10 cellular contexts compared by ENCODE assay signal in the genomic region with DNA sequence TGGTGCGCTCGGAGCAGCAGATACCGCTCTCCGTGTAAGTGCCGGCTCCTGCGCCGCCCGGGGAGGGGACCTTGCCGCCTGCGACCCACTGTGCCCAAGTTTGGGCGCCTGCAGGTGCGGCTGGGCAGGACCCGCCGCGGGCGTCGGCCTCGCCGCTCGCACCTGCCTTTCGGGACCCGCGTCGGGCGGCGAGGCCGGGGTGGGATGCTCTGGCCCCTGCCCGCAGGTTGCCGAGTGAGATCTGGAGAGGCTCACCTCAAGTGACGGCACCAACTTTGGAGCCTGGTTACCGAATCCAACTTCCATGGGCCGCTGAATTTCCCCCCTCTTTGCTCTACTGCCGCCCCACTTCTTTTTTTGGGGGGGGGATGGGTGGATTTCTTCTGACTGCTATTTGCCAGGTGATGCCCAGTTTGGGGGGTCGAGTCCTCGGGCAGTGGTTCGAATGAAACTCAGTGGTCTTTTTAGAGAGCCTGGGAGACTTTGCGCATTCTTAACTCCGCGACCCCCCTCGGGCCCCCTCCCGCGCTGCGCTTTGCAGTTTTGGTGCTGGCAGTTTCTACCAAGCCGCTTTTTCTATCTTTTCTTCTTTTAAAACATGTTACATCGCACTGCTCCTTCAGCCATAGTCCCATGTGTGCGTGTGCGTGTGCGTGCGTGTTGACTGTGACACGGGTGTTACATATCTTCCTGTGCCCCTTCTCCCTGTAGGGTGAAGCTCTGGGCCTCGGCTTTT. TPM values are rescaled to one million over a fixed set of nuclear protein-coding genes. Genes with fewer than 3 reads are reported as not detected.
DNase-seq lines count a peak whose midpoint lies in the region; ATAC-seq and TF ChIP-seq lines count a peak whose summit lies in the region.
"Had no signal": no experiment of that assay in that cellular context is flagged by ENCODE, and none has a peak within 500 bp of the region (broad histone marks: within the 10 kb centered on the region; RNA-seq: fewer than 3 reads in every experiment).

No MANE protein-coding gene starts in this region.

- H3K4me3 ChIP-seq in Panc1 (ENCODE audit: low read depth in 2 of 2, low read length in 2 of 2) (no peak overlapping the region), fibroblast of lung (replicated peaks in 1 of 4; ENCODE audit: control extremely low read depth in 1 of 4, insufficient read depth in 1 of 4, low read depth in 3 of 4, low read length in 4 of 4) (peak overlapping the region in 1 of 4 experiments; percentile 54), ovary (peak overlapping the region; percentile 55)

- TF ChIP-seq EP300 in ovary (IDR thresholded peaks at IDR 0.05) = no peak

- H3K4me1 ChIP-seq in Panc1 (ENCODE audit: control insufficient read depth, insufficient read depth, low read length) (0 out of 2 replicates have a peak, but pooled peaks cover 2% of the 10 kb centered on the region), fibroblast of lung (ENCODE audit: control insufficient read depth, extremely low read depth, insufficient read depth, low read length) (no peaks in the 10 kb centered on the region), ovary (ENCODE audit: insufficient read depth) (no peaks in the 10 kb centered on the region)

- H3K4me2 ChIP-seq in fibroblast of lung (ENCODE audit: extremely low read depth, insufficient read depth, low read length) = peak overlapping the region; percentile 51

- H4K20me1 ChIP-seq in fibroblast of lung (ENCODE audit: control insufficient read depth, extremely low read depth, insufficient read depth, low read length) = no peaks in the 10 kb centered on the region

- CTCF ChIA-PET in Panc1 (lab: Charles Lee) (no interaction called here), RWPE1 (lab: Yijun Ruan, JAX) (no interaction called here)

- TF ChIP-seq CTCF in Panc1 (IDR thresholded peaks at IDR 0.05) = no peak
- no peak for TF ChIP-seq CTCF in fibroblast of lung (conservative IDR thresholded peaks at IDR 0.05 in 1 of 2, IDR thresholded peaks at IDR 0.05 in 1 of 2; ENCODE audit: low read depth in 1 of 2, low read length in 2 of 2)
- TF ChIP-seq CTCF in ovary (IDR thresholded peaks at IDR 0.05) = no peak
- no peak for TF ChIP-seq CTCF in RWPE1 (conservative IDR thresholded peaks at IDR 0.05; ENCODE audit: low read depth)

- no peaks in the 10 kb centered on the region for H3K36me3 ChIP-seq in Panc1 (ENCODE audit: control insufficient read depth, insufficient read depth, low read length)
- no peaks in the 10 kb centered on the region for H3K36me3 ChIP-seq in fibroblast of lung (ENCODE audit: control insufficient read depth, insufficient read depth, low read length)
- no peaks in the 10 kb centered on the region for H3K36me3 ChIP-seq in ovary
- H3K36me3 ChIP-seq: brain microvascular endothelial cell had no signal

- no peak overlapping the region for H3K9ac ChIP-seq in fibroblast of lung (ENCODE audit: insufficient read depth, low read length)

- H2AFZ ChIP-seq in fibroblast of lung (ENCODE audit: low read length) = no peak overlapping the region

- no peaks in the 10 kb centered on the region for H3K79me2 ChIP-seq in fibroblast of lung (ENCODE audit: control insufficient read depth, insufficient read depth, low read length)

- WGBS in ovary, 3 donors = 0 to 1% (median 1%) methylated on average over 35 to 51 of the region's 51 CpGs

- no TSS peak for BruUV-seq in Panc1 (replicated peaks; lab: Mats Ljungman, UMichigan)

- TF ChIP-seq POLR2A in ovary (IDR thresholded peaks at IDR 0.05) = no peak

- H3K27ac ChIP-seq in Panc1 (ENCODE audit: low read length) (no peak overlapping the region), fibroblast of lung (ENCODE audit: insufficient read depth, low read length) (no peak overlapping the region), ovary (peak overlapping the region; percentile 82 to 84), RWPE1 (no peak overlapping the region)
- H3K27ac ChIP-seq: brain microvascular endothelial cell had no signal

- POLR2A ChIA-PET in Panc1 (lab: Charles Lee) (no interaction called here), RWPE1 (lab: Yijun Ruan, JAX; ENCODE audit: low non-redundant PET) (no interaction called here)

- H3K9me3 ChIP-seq in Panc1 (ENCODE audit: control insufficient read depth, insufficient read depth, low read depth, low read length) (no peaks in the 10 kb centered on the region), fibroblast of lung (ENCODE audit: control insufficient read depth, insufficient read depth, low read depth, low read length) (no peaks in the 10 kb centered on the region), ovary (no peaks in the 10 kb centered on the region)

- H3K27me3 ChIP-seq in Panc1 (ENCODE audit: control insufficient read depth, insufficient read depth, low read length) = peaks cover 21% of the 10 kb centered on the region
- H3K27me3 ChIP-seq in fibroblast of lung (ENCODE audit: control insufficient read depth, insufficient read depth, low read length) = peaks cover 29% of the 10 kb centered on the region
- no peaks in the 10 kb centered on the region for H3K27me3 ChIP-seq in ovary

- DNase-seq in ELF-1 (ENCODE audit: low read depth, low spot score) (peak; percentile 26), Panc1 (ENCODE audit: low read depth, low spot score) (no peak), fibroblast of lung (ENCODE audit: low read depth in 2 of 2) (no peak), ovary (peak; percentile 23 to 57 (median 45)), T-helper 2 cell (no peak), NOMO-1 treated with dmso at 0.1 percent for 144 hours (lab: John Stamatoyannopoulos, UW; ENCODE audit: unreplicated experiment) (no peak), RWPE1 (ENCODE audit: low spot score) (no peak)
- DNase-seq: brain microvascular endothelial cell had no signal

- in situ Hi-C loops in Panc1 (cut with HindIII; ENCODE audit: low pct_unique_long_range_greater_than_20kb, low sequenced_read_pairs) = no loop called here

- peak; percentile 32; the same call in 1 of the 2 replicates for ATAC-seq in Panc1
- no peak for ATAC-seq in GM19395 (IDR thresholded peaks at IDR 0.05; ENCODE audit: unreplicated experiment)

- intact Hi-C loops in Panc1 (cut with micrococcal nuclease; ENCODE audit: unreplicated experiment) (loop anchor here (10.0 kb wide), 1 partner anchor 168 kb away; no protein-coding TSS in a partner anchor), ovary (cut with DNase I) (no loop called here)

RNA-seq across cellular contexts. Expression of a gene that starts 0.6 kb away (rescaled TPM):
- total RNA-seq in Panc1 (2021; ENCODE audit: unreplicated experiment) (0.41 TPM), fibroblast of lung (0.77 and 1.8 TPM in 2 replicates), ovary (10 to 100 TPM in 1 of 7 donors, 1 to 10 TPM in 6; 3.0 to 10.1 (median 5.1) TPM)
- polyA plus RNA-seq in Panc1 (2012; ENCODE audit: insufficient read length) = not detected
- polyA plus RNA-seq in fibroblast of lung (0.37 and 11.5 TPM in 2 replicates), ovary (1 to 10 TPM; 2.0 to 4.7 TPM)
- polyA plus RNA-seq in fibroblast of lung (2012) = 0.22 and 7.2 TPM in 2 replicates
- polyA minus RNA-seq in fibroblast of lung (ENCODE audit: low replicate concordance) = 1.8 TPM in 1 of 2 replicates, not detected in the other
- total RNA-seq: lung microvascular endothelial cell had no signal

Comparison
In these comparisons a context has a peak if more than half of its experiments do, and no peak if none do; other contexts are left out.
1. DNase-seq: peak in ELF-1 (single experiment) and ovary (5 of 5); none in Panc1 (single experiment), fibroblast of lung (0 of 2), T-helper 2 cell (0 of 5), NOMO-1 treated with dmso at 0.1 percent for 144 hours (single experiment) and RWPE1 (single experiment).
2. H3K27ac ChIP-seq: peak in ovary (2 of 2); none in Panc1 (single experiment), fibroblast of lung (single experiment) and RWPE1 (single experiment).